In the genomic region with DNA sequence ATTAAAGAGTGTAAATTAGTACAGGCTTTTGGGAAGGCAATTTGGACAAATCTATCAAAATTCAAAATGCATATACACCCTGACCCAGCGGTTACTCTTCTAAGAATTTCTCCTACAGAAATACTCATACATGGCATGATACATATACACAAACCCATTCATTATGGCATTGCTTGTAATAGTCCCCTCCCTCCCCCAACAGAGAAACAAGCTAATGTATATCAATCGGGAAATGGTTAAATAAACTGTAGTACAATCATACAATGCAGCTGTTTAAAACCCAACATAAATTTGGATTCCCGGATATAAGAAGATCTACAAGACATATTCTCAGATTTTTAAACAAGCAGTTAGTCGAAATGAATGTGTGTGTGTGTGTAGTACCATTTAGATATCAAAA, we compare ENCODE assay signal across 8 cellular contexts. TPM values are rescaled to one million over a fixed set of nuclear protein-coding genes. Genes with fewer than 3 reads are reported as not detected.
DNase-seq lines count a peak whose midpoint lies in the region; ATAC-seq and TF ChIP-seq lines count a peak whose summit lies in the region.

No MANE protein-coding gene starts in this region.

- no peaks in the 10 kb centered on the region for H3K9me3 Mint-ChIP-seq in activated T-helper 2 cell treated with anti-CD3 and anti-CD28 coated beads, Interferon-gamma antibody, Interleukin-2, Interleukin-4, amounts not matched to agents 10 μg/mL and 5 μg/mL and 100 μg/mL, durations not matched to agents 14 hours and 24 hours and 36 hours

- WGBS in tibial nerve, 2 donors = 2 to 46% methylated on average over 4 of the region's 4 CpGs

- H3K4me3 ChIP-seq in AG04450 (ENCODE audit: low read depth, low read length) = peak overlapping the region; percentile 68
- peak overlapping the region; percentile 77 for H3K4me3 ChIP-seq in HEK293 (ENCODE audit: low read depth, low read length)
- H3K4me3 ChIP-seq in tibial nerve = peak overlapping the region; percentile 40 to 78 (median 62)

- H3K9me3 ChIP-seq in AG04450 (ENCODE audit: control insufficient read depth, insufficient read depth, low read length) (no peaks in the 10 kb centered on the region), HEK293 (ENCODE audit: control insufficient read depth, insufficient read depth, low read depth, low read length) (no peaks in the 10 kb centered on the region), tibial nerve (no peaks in the 10 kb centered on the region)

- peak overlapping the region; percentile 93 for H3K27ac Mint-ChIP-seq in activated T-helper 2 cell treated with anti-CD3 and anti-CD28 coated beads, Interferon-gamma antibody, Interleukin-2, Interleukin-4, amounts not matched to agents 10 μg/mL and 5 μg/mL and 100 μg/mL, durations not matched to agents 14 hours and 24 hours and 36 hours

- peaks cover 38% of the 10 kb centered on the region for H3K36me3 Mint-ChIP-seq in activated T-helper 2 cell treated with anti-CD3 and anti-CD28 coated beads, Interferon-gamma antibody, Interleukin-2, Interleukin-4, amounts not matched to agents 10 μg/mL and 5 μg/mL and 100 μg/mL, durations not matched to agents 14 hours and 24 hours and 36 hours (ENCODE audit: low read depth)

- no peak overlapping the region for H3K27ac ChIP-seq in AG04450 (ENCODE audit: low read depth, low read length)
- peak overlapping the region; percentile 92 for H3K27ac ChIP-seq in HEK293 (ENCODE audit: extremely low read depth, low read depth, low read length)
- peak overlapping the region; percentile 80 for H3K27ac ChIP-seq in layer of hippocampus (ENCODE audit: low read depth, low read length)
- H3K27ac ChIP-seq in tibial nerve = peak overlapping the region; percentile 51 to 93 (median 90)

- CTCF ChIA-PET in AG04450 (lab: Charles Lee) = interaction anchor here (1.0 kb wide), 1 partner anchor 146 kb away, joined by 3 read pairs; no protein-coding TSS in a partner anchor
- CTCF ChIA-PET in HEK293 (lab: Yijun Ruan, JAX) = interaction anchor here (0.7 kb wide), 1 partner anchor 16 kb away, joined by 3 read pairs; no protein-coding TSS in a partner anchor

- POLR2A ChIA-PET in AG04450 (lab: Yijun Ruan, JAX) = interaction anchor here (0.6 to 1.4 kb wide), 4 partner anchors 9 to 357 kb away, joined by 3 to 5 read pairs (median 4); a partner anchor contains a TSS
- POLR2A ChIA-PET in HEK293 (lab: Yijun Ruan, JAX) = interaction anchor here (0.5 to 1.6 kb wide), 12 partner anchors 9 to 755 kb away, joined by 3 to 11 read pairs (median 3); a partner anchor contains a TSS

- TF ChIP-seq EP300 in tibial nerve (IDR thresholded peaks at IDR 0.05) = no peak

- no peak for ATAC-seq in HG03457 (IDR thresholded peaks at IDR 0.05; ENCODE audit: unreplicated experiment)
- no peak for ATAC-seq in HG02678 (IDR thresholded peaks at IDR 0.05; ENCODE audit: unreplicated experiment)

- H3K4me1 Mint-ChIP-seq in activated T-helper 2 cell treated with anti-CD3 and anti-CD28 coated beads, Interferon-gamma antibody, Interleukin-2, Interleukin-4, amounts not matched to agents 10 μg/mL and 5 μg/mL and 100 μg/mL, durations not matched to agents 14 hours and 24 hours and 36 hours (ENCODE audit: low read depth) = peaks cover 28% of the 10 kb centered on the region

- no peak for DNase-seq in AG04450 (ENCODE audit: low read depth, low spot score)
- no peak for DNase-seq in activated T-helper 2 cell treated with anti-CD3 and anti-CD28 coated beads, Interferon-gamma antibody, Interleukin-2, Interleukin-4, amounts not matched to agents 10 μg/mL and 5 μg/mL and 100 μg/mL, durations not matched to agents 14 hours and 24 hours and 36 hours (ENCODE audit: low spot score)
- no peak for DNase-seq in tibial nerve (ENCODE audit: low spot score in 2 of 2)
- no peak for DNase-seq in NCI-H446 treated with DMSO at 0.1 percent for 48 hours (lab: John Stamatoyannopoulos, UW)

- H3K4me1 ChIP-seq in HEK293 (ENCODE audit: control insufficient read depth, insufficient read depth, low read length) (no peaks in the 10 kb centered on the region), tibial nerve (peaks cover 0 to 24% (median 0%) of the 10 kb centered on the region in 4 donors)

- H3K27me3 ChIP-seq in AG04450 (ENCODE audit: control insufficient read depth, insufficient read depth, low read length) (no peaks in the 10 kb centered on the region), layer of hippocampus (ENCODE audit: control insufficient read depth, insufficient read depth, low read length) (no peaks in the 10 kb centered on the region), tibial nerve (no peaks in the 10 kb centered on the region)

- TF ChIP-seq CTCF in AG04450 (IDR thresholded peaks at IDR 0.05; ENCODE audit: low read depth, low read length) (no peak), HEK293 (tag by site-specific recombination; IDR thresholded peaks at IDR 0.05) (no peak), tibial nerve (IDR thresholded peaks at IDR 0.05) (no peak)

- H3K27me3 Mint-ChIP-seq in activated T-helper 2 cell treated with anti-CD3 and anti-CD28 coated beads, Interferon-gamma antibody, Interleukin-2, Interleukin-4, amounts not matched to agents 10 μg/mL and 5 μg/mL and 100 μg/mL, durations not matched to agents 14 hours and 24 hours and 36 hours (ENCODE audit: low read depth) = no peaks in the 10 kb centered on the region

- TF ChIP-seq POLR2A in tibial nerve (IDR thresholded peaks at IDR 0.05) = no peak

- intact Hi-C loops in activated T-helper 2 cell treated with anti-CD3 and anti-CD28 coated beads, Interferon-gamma antibody, Interleukin-2, Interleukin-4, amounts not matched to agents 10 μg/mL and 5 μg/mL and 100 μg/mL, durations not matched to agents 14 hours and 24 hours and 36 hours (cut with micrococcal nuclease) = no loop called here

- peak overlapping the region; percentile 94 for H3K4me3 Mint-ChIP-seq in activated T-helper 2 cell treated with anti-CD3 and anti-CD28 coated beads, Interferon-gamma antibody, Interleukin-2, Interleukin-4, amounts not matched to agents 10 μg/mL and 5 μg/mL and 100 μg/mL, durations not matched to agents 14 hours and 24 hours and 36 hours (ENCODE audit: low read depth)

- H3K36me3 ChIP-seq in HEK293 (ENCODE audit: control insufficient read depth in 2 of 2, insufficient read depth in 1 of 2, low read length in 2 of 2) (peaks cover 9 to 14% of the 10 kb centered on the region in 2 experiments), tibial nerve (no peaks in the 10 kb centered on the region)

TF ChIP-seq in HEK293, 187 proteins besides CTCF, POLR2A, EP300 and RAD21 (continues in another document):
- no peak for TF ChIP-seq ZNF677 (tag by site-specific recombination; IDR thresholded peaks at IDR 0.05)
- TF ChIP-seq, protein P1, sequence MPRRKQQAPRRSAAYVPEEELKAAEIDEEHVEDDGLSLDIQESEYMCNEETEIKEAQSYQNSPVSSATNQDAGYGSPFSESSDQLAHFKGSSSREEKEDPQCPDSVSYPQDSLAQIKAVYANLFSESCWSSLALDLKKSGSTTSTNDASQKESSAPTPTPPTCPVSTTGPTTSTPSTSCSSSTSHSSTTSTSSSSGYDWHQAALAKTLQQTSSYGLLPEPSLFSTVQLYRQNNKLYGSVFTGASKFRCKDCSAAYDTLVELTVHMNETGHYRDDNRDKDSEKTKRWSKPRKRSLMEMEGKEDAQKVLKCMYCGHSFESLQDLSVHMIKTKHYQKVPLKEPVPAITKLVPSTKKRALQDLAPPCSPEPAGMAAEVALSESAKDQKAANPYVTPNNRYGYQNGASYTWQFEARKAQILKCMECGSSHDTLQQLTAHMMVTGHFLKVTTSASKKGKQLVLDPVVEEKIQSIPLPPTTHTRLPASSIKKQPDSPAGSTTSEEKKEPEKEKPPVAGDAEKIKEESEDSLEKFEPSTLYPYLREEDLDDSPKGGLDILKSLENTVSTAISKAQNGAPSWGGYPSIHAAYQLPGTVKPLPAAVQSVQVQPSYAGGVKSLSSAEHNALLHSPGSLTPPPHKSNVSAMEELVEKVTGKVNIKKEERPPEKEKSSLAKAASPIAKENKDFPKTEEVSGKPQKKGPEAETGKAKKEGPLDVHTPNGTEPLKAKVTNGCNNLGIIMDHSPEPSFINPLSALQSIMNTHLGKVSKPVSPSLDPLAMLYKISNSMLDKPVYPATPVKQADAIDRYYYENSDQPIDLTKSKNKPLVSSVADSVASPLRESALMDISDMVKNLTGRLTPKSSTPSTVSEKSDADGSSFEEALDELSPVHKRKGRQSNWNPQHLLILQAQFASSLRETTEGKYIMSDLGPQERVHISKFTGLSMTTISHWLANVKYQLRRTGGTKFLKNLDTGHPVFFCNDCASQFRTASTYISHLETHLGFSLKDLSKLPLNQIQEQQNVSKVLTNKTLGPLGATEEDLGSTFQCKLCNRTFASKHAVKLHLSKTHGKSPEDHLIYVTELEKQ (tag by site-specific recombination; IDR thresholded peaks at IDR 0.05; ENCODE audit: borderline replicate concordance) = no peak
- no peak for TF ChIP-seq ZNF10 (tag by site-specific recombination; IDR thresholded peaks at IDR 0.05)
- TF ChIP-seq SALL2 (tag by site-specific recombination; IDR thresholded peaks at IDR 0.05; ENCODE audit: borderline replicate concordance) = no peak
- no peak for TF ChIP-seq RBAK (tag by site-specific recombination; IDR thresholded peaks at IDR 0.05)
- TF ChIP-seq, protein P2, sequence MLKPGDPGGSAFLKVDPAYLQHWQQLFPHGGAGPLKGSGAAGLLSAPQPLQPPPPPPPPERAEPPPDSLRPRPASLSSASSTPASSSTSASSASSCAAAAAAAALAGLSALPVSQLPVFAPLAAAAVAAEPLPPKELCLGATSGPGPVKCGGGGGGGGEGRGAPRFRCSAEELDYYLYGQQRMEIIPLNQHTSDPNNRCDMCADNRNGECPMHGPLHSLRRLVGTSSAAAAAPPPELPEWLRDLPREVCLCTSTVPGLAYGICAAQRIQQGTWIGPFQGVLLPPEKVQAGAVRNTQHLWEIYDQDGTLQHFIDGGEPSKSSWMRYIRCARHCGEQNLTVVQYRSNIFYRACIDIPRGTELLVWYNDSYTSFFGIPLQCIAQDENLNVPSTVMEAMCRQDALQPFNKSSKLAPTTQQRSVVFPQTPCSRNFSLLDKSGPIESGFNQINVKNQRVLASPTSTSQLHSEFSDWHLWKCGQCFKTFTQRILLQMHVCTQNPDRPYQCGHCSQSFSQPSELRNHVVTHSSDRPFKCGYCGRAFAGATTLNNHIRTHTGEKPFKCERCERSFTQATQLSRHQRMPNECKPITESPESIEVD (tag by site-specific recombination; IDR thresholded peaks at IDR 0.05) = 0 out of 2 replicates have a peak, but pooled peaks have one; percentile 3
- TF ChIP-seq ZNF184 (tag by site-specific recombination; IDR thresholded peaks at IDR 0.05) = no peak
- TF ChIP-seq ZFHX2 (tag by site-specific recombination; conservative IDR thresholded peaks at IDR 0.05) = no peak

RNA-seq across cellular contexts. Expression of a gene that starts 0.8 kb away (rescaled TPM):
- polyA plus RNA-seq in AG04450 (2011; rRNA removed) = 73.9 and 76.1 TPM in 2 replicates
- 257 and 301 TPM in 2 replicates for polyA minus RNA-seq in AG04450 (2011; rRNA and poly(A)+ RNA removed)
- 391 and 412 TPM in 2 replicates for total RNA-seq in activated T-helper 2 cell treated with anti-CD3 and anti-CD28 coated beads, Interferon-gamma antibody, Interleukin-2, Interleukin-4, amounts not matched to agents 10 μg/mL and 5 μg/mL and 100 μg/mL, durations not matched to agents 14 hours and 24 hours and 36 hours
- total RNA-seq in tibial nerve = 100 to 1,000 TPM; 104 to 141 (median 119) TPM
